23 cellular contexts compared by ENCODE assay signal in the genomic region with DNA sequence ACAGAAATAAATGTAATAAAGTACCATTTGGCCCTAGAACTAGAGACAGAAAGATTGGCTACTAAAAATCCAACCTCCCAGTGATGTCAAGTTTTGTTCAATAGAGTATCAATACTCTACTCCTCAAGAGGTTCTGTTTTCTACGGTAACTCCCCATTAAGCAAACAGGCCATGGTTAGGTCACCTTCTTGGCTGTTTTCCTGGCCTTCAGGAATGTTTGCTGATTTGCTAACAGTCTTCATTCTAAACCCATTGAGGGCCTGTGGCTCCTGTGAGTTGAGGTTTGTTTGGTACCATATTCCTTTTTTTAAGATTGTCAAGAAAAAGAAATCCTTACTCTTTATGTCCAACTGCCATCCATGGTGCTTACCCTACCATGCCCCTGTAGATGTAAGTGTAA.
DNase-seq lines count a peak whose midpoint lies in the region; ATAC-seq and TF ChIP-seq lines count a peak whose summit lies in the region.
"Had no signal": no experiment of that assay in that cellular context is flagged by ENCODE, and none has a peak within 500 bp of the region (broad histone marks: within the 10 kb centered on the region; RNA-seq: fewer than 3 reads in every experiment).

No MANE protein-coding gene starts in this region.

- intact Hi-C loops in adrenal gland (cut with DNase I): no loop called here

- no peak overlapping the region for H3K4me2 ChIP-seq in GM23248 (ENCODE audit: unreplicated experiment)
- H3K4me2 ChIP-seq in skeletal muscle satellite cell (ENCODE audit: low read length): no peak overlapping the region

- H3K27me3 ChIP-seq in GM23248 (replicated peaks; ENCODE audit: insufficient read depth) (no peaks in the 10 kb centered on the region), skeletal muscle satellite cell (ENCODE audit: control insufficient read depth, insufficient read depth, low read length) (no peaks in the 10 kb centered on the region), adrenal gland (peaks cover 5% of the 10 kb centered on the region)
- H3K27me3 ChIP-seq: esophagus squamous epithelium had no signal

- TF ChIP-seq CTCF in fibroblast of villous mesenchyme (IDR thresholded peaks at IDR 0.05; ENCODE audit: insufficient read depth, low read depth, low read length) (no peak), adrenal gland (IDR thresholded peaks at IDR 0.05) (no peak)

- in situ Hi-C loops in GM23248 (cut with MboI): no loop called here

- no peaks in the 10 kb centered on the region for H3K9me2 ChIP-seq in GM23248 (ENCODE audit: insufficient read depth)

- H3K9ac ChIP-seq in GM23248 (no peak overlapping the region), skeletal muscle satellite cell (ENCODE audit: low read depth, low read length) (peak overlapping the region; percentile 17)
- H3K9ac ChIP-seq: parathyroid adenoma had no signal

- H3K27ac ChIP-seq in GM23248 (peak overlapping the region; percentile 49), adrenal gland (no peak overlapping the region)
- H3K27ac ChIP-seq: esophagus squamous epithelium, heart right ventricle, left ventricle myocardium inferior, parathyroid adenoma had no signal

- DNase-seq in GM23248 (peak; percentile 55), astrocyte of the hippocampus (ENCODE audit: low read depth, low spot score) (peak; percentile 48), fibroblast of villous mesenchyme (ENCODE audit: low read depth) (peak; percentile 12), adrenal gland (no peak), SIG-M5 treated with dmso at 0.1 percent for 504 hours (lab: John Stamatoyannopoulos, UW; ENCODE audit: unreplicated experiment) (no peak)
- DNase-seq: activated CD4-positive, alpha-beta T cell treated with anti-CD3 and anti-CD28 coated beads for 1 hour; activated gamma-delta T cell; activated T-cell treated with anti-CD3 and anti-CD28 coated beads, Interleukin-2, amount 50 U/mL, for 1 hour; CD4-positive, alpha-beta memory T cell; cortex of kidney; DMS 273 treated with DMSO at 0.1 percent for 48 hours; esophagus squamous epithelium; heart right ventricle; left ventricle myocardium inferior; NCI-H1105 treated with DMSO at 0.1 percent for 48 hours; NCI-H2029; NCI-H2227 treated with DMSO at 0.1 percent for 48 hours; NCI-H69; right cardiac atrium; stimulated activated naive CD4-positive, alpha-beta T cell treated with Interleukin-2 at 50 U/mL for 16 hours had no signal

- no peaks in the 10 kb centered on the region for H4K20me1 ChIP-seq in GM23248 (ENCODE audit: insufficient read depth)

- 0 out of 2 replicates have a peak overlapping the region, but pooled peaks have one; percentile 1 for H2AFZ ChIP-seq in GM23248
- H2AFZ ChIP-seq: parathyroid adenoma had no signal

- 83 to 93% methylated on average over 1 of the region's 1 CpG for WGBS in GM23248 (ENCODE audit: low coverage in 1 of 2, low lambda C conversion rate in 2 of 2, missing lambda C conversion rate in 2 of 2), 2 experiments
- WGBS in adrenal gland, 4 donors: 81 to 93% (median 89%) methylated on average over 1 of the region's 1 CpG

- TF ChIP-seq POLR2A in adrenal gland (IDR thresholded peaks at IDR 0.05): no peak

- peaks cover 5% of the 10 kb centered on the region for H3F3A ChIP-seq in GM23248 (ENCODE audit: insufficient read depth)

- no peak for ATAC-seq in HG03135 (IDR thresholded peaks at IDR 0.05; ENCODE audit: unreplicated experiment)
- ATAC-seq: heart right ventricle, right cardiac atrium had no signal

- no peaks in the 10 kb centered on the region for H3K9me3 ChIP-seq in GM23248 (ENCODE audit: low read depth)
- H3K9me3 ChIP-seq in skeletal muscle satellite cell (replicated peaks; ENCODE audit: low read length): no peaks in the 10 kb centered on the region
- no peaks in the 10 kb centered on the region for H3K9me3 ChIP-seq in adrenal gland (replicated peaks in 1 of 3)
- H3K9me3 ChIP-seq: esophagus squamous epithelium, heart right ventricle, left ventricle myocardium inferior had no signal

- no peak overlapping the region for H3K4me3 ChIP-seq in GM23248
- H3K4me3 ChIP-seq in fibroblast of villous mesenchyme (ENCODE audit: low read depth, low read length): no peak overlapping the region
- no peak overlapping the region for H3K4me3 ChIP-seq in skeletal muscle satellite cell (ENCODE audit: low read length)
- no peak overlapping the region for H3K4me3 ChIP-seq in adrenal gland
- H3K4me3 ChIP-seq: esophagus squamous epithelium, heart right ventricle, left ventricle myocardium inferior had no signal

- no peaks in the 10 kb centered on the region for H3K79me2 ChIP-seq in GM23248 (ENCODE audit: insufficient read depth)
- H3K79me2 ChIP-seq: parathyroid adenoma had no signal

- H3K36me3 ChIP-seq in GM23248 (ENCODE audit: low read depth) (no peaks in the 10 kb centered on the region), skeletal muscle satellite cell (ENCODE audit: insufficient read depth, low read length) (no peaks in the 10 kb centered on the region), adrenal gland (replicated peaks in 1 of 2) (no peaks in the 10 kb centered on the region)
- H3K36me3 ChIP-seq: esophagus squamous epithelium, heart right ventricle, left ventricle myocardium inferior had no signal

- H3K4me1 ChIP-seq in GM23248 (ENCODE audit: insufficient read depth): peaks cover 17% of the 10 kb centered on the region
- H3K4me1 ChIP-seq in skeletal muscle satellite cell (ENCODE audit: control insufficient read depth, insufficient read depth, low read length): peaks cover 20% of the 10 kb centered on the region
- no peaks in the 10 kb centered on the region for H3K4me1 ChIP-seq in adrenal gland (replicated peaks in 1 of 2)
- H3K4me1 ChIP-seq: esophagus squamous epithelium, heart right ventricle, left ventricle myocardium inferior, parathyroid adenoma had no signal

Comparison
In these comparisons a context has a peak if more than half of its experiments do, and no peak if none do; other contexts are left out.
1. DNase-seq: peak in GM23248 (single experiment), astrocyte of the hippocampus (single experiment) and fibroblast of villous mesenchyme (single experiment); none in adrenal gland (0 of 7) and SIG-M5 treated with dmso at 0.1 percent for 504 hours (single experiment).